In genomic region chr1:208200116-208200515, GRCh38 we compare ENCODE assay signal across 15 cellular contexts. TPM values are rescaled to one million over a fixed set of nuclear protein-coding genes. Genes with fewer than 3 reads are reported as not detected.
DNase-seq lines count a peak whose midpoint lies in the region; ATAC-seq and TF ChIP-seq lines count a peak whose summit lies in the region.
"Had no signal": no experiment of that assay in that cellular context is flagged by ENCODE, and none has a peak within 500 bp of the region (broad histone marks: within the 10 kb centered on the region; RNA-seq: fewer than 3 reads in every experiment).

No MANE protein-coding gene starts in this region.

- H3K4me3 ChIP-seq in breast epithelium (no peak overlapping the region), RWPE2 (ENCODE audit: severe bottlenecking) (no peak overlapping the region), mesenchymal stem cell (ENCODE audit: insufficient read depth in 1 of 2, low read depth in 1 of 2, low read length in 2 of 2) (no peak overlapping the region)
- H3K4me3 ChIP-seq: GM23338 had no signal

- no TSS peak for BruUV-seq in MCF 10A (replicated peaks; lab: Mats Ljungman, UMichigan)

- H3K36me3 ChIP-seq in breast epithelium (no peaks in the 10 kb centered on the region), RWPE2 (ENCODE audit: low read depth) (0 out of 2 replicates have a peak, but pooled peaks cover 9% of the 10 kb centered on the region), mesenchymal stem cell (ENCODE audit: control insufficient read depth in 1 of 2, insufficient read depth in 2 of 2, low read depth in 1 of 2, low read length in 2 of 2) (no peaks in the 10 kb centered on the region)

- H3K27ac Mint-ChIP-seq in MCF 10A (ENCODE audit: low read depth, unreplicated experiment) = peak overlapping the region; percentile 52
- H3K27ac Mint-ChIP-seq: B cell; CD4-positive, alpha-beta T cell; GM23338 had no signal

- POLR2A ChIA-PET in MCF 10A (lab: Yijun Ruan, JAX) (interaction anchor here (0.5 to 13.7 kb wide), 5 partner anchors 11 to 1699 kb away, joined by 3 to 219 read pairs (median 31); no protein-coding TSS in a partner anchor), GM10248 (lab: Yijun Ruan, JAX) (no interaction called here)

- H2BK5ac ChIP-seq in mesenchymal stem cell (ENCODE audit: low read depth, low read length, poor library complexity, severe bottlenecking) = no peak overlapping the region

- H3K27ac ChIP-seq in breast epithelium (no peak overlapping the region), RWPE2 (ENCODE audit: poor library complexity, severe bottlenecking) (peak overlapping the region; percentile 77), mesenchymal stem cell (ENCODE audit: low read length, poor library complexity, severe bottlenecking) (no peak overlapping the region)

- TF ChIP-seq CTCF in MCF 10A (IDR thresholded peaks at IDR 0.05; ENCODE audit: unreplicated experiment) (no peak), breast epithelium (IDR thresholded peaks at IDR 0.05) (no peak), RWPE2 (IDR thresholded peaks at IDR 0.05; ENCODE audit: poor library complexity, severe bottlenecking) (no peak), GM10248 (IDR thresholded peaks at IDR 0.05; ENCODE audit: control extremely low read depth, extremely low read depth, low read depth, missing control alignments) (no peak)

- H3K36me3 Mint-ChIP-seq in MCF 10A (ENCODE audit: insufficient read depth, unreplicated experiment) = peaks cover 10% of the 10 kb centered on the region

- H3K27me3 ChIP-seq in breast epithelium (no peaks in the 10 kb centered on the region), RWPE2 (ENCODE audit: insufficient read depth, poor library complexity, severe bottlenecking) (no peaks in the 10 kb centered on the region), mesenchymal stem cell (ENCODE audit: control insufficient read depth in 1 of 2, insufficient read depth in 1 of 2, low read length in 2 of 2) (no peaks in the 10 kb centered on the region)

- ATAC-seq in RWPE2 (ENCODE audit: low read depth) = no peak
- ATAC-seq: GM23338 had no signal

- H2BK12ac ChIP-seq in mesenchymal stem cell (ENCODE audit: low read length in 2 of 2) = peak overlapping the region in 1 of 2 experiments; percentile 47

- TF ChIP-seq POLR2A in breast epithelium (IDR thresholded peaks at IDR 0.05) = no peak

- intact Hi-C loops in MCF 10A (cut with micrococcal nuclease) = no loop called here
- intact Hi-C loops in breast epithelium (cut with DNase I; ENCODE audit: low total_unique reads) = no loop called here

- peak overlapping the region in 1 of 2 experiments; percentile 42 for H3K4ac ChIP-seq in mesenchymal stem cell (ENCODE audit: low read depth in 1 of 2, low read length in 2 of 2)

- no peaks in the 10 kb centered on the region for H3K27me3 Mint-ChIP-seq in MCF 10A (ENCODE audit: insufficient read depth, unreplicated experiment)
- H3K27me3 Mint-ChIP-seq: B cell; CD4-positive, alpha-beta T cell had no signal

- H2BK120ac ChIP-seq in mesenchymal stem cell (ENCODE audit: low read depth, low read length) = no peak overlapping the region

- H3K23ac ChIP-seq in mesenchymal stem cell (ENCODE audit: low read length in 2 of 2) = no peak overlapping the region

- no peaks in the 10 kb centered on the region for H3K9me3 Mint-ChIP-seq in MCF 10A (ENCODE audit: unreplicated experiment)
- H3K9me3 Mint-ChIP-seq: CD4-positive, alpha-beta T cell; GM23338 had no signal

- no peak overlapping the region for H3K14ac ChIP-seq in mesenchymal stem cell (ENCODE audit: low read length in 2 of 2)

- no peak overlapping the region for H2AFZ ChIP-seq in mesenchymal stem cell (ENCODE audit: low read depth, low read length)
- H2AFZ ChIP-seq: GM23338 had no signal

- DNase-seq in MCF 10A (ENCODE audit: unreplicated experiment) (no peak), breast epithelium (ENCODE audit: low spot score in 2 of 2) (no peak), RWPE2 (ENCODE audit: low spot score) (no peak), mesenchymal stem cell (no peak), GM10248 (ENCODE audit: extremely low spot score) (no peak), DMS79 treated with DMSO at 0.1 percent for 48 hours (lab: John Stamatoyannopoulos, UW) (no peak), NCI-H2171 (lab: John Stamatoyannopoulos, UW) (no peak)
- DNase-seq: 8988T; C1 segment of cervical spinal cord; CD4-positive, alpha-beta T cell; DMS79; EL; H7 had no signal

- H2AK5ac ChIP-seq in mesenchymal stem cell (ENCODE audit: low read length, severe bottlenecking) = peak overlapping the region; percentile 54

- CTCF ChIA-PET in MCF 10A (lab: Yijun Ruan, JAX) (interaction anchor here (0.6 to 47.3 kb wide), 6 partner anchors 15 to 1285 kb away, joined by 3 to 1037 read pairs (median 4); partner anchors contain the start of gene PLXNA2), GM10248 (lab: Yijun Ruan, JAX) (interaction anchor here (0.6 to 3.0 kb wide), 5 partner anchors 8 to 38 kb away, joined by 3 to 16 read pairs (median 3); no protein-coding TSS in a partner anchor)

- no peak overlapping the region for H4K8ac ChIP-seq in mesenchymal stem cell (ENCODE audit: low read length)

- WGBS in mesenchymal stem cell = 92% methylated on average over 2 of the region's 2 CpGs

- peaks cover 0 to 6% of the 10 kb centered on the region in 2 donors for H3K4me1 ChIP-seq in breast epithelium
- H3K4me1 ChIP-seq in RWPE2 (ENCODE audit: insufficient read depth, poor library complexity, severe bottlenecking) = peaks cover 36% of the 10 kb centered on the region
- peaks cover 13% of the 10 kb centered on the region for H3K4me1 ChIP-seq in mesenchymal stem cell (ENCODE audit: control insufficient read depth, insufficient read depth, low read depth, low read length)

- H3K9ac ChIP-seq in mesenchymal stem cell (ENCODE audit: low read length) = no peak overlapping the region

- H3K4me2 ChIP-seq in mesenchymal stem cell (ENCODE audit: low read length, poor library complexity, severe bottlenecking) = no peak overlapping the region
- H3K4me2 ChIP-seq: GM23338 had no signal

- no peak overlapping the region for H4K91ac ChIP-seq in mesenchymal stem cell (ENCODE audit: low read length)

- H3K4me3 Mint-ChIP-seq in MCF 10A (ENCODE audit: unreplicated experiment) = no peak overlapping the region
- H3K4me3 Mint-ChIP-seq: B cell; CD4-positive, alpha-beta T cell; GM23338 had no signal

- no peak overlapping the region for H3K18ac ChIP-seq in mesenchymal stem cell (ENCODE audit: low read depth in 1 of 2, low read length in 2 of 2)

- peaks cover 26% of the 10 kb centered on the region for H3K4me1 Mint-ChIP-seq in MCF 10A (ENCODE audit: insufficient read depth, unreplicated experiment)
- H3K4me1 Mint-ChIP-seq: B cell had no signal

- H3K79me1 ChIP-seq in mesenchymal stem cell (replicated peaks; ENCODE audit: low read length, poor library complexity, severe bottlenecking) = no peaks in the 10 kb centered on the region

- H3K9me3 ChIP-seq in breast epithelium (no peaks in the 10 kb centered on the region), RWPE2 (ENCODE audit: severe bottlenecking) (no peaks in the 10 kb centered on the region), mesenchymal stem cell (ENCODE audit: control insufficient read depth, low read length) (no peaks in the 10 kb centered on the region)

- no peak overlapping the region for H2BK15ac ChIP-seq in mesenchymal stem cell (ENCODE audit: low read depth, poor library complexity, severe bottlenecking)

RNA-seq across cellular contexts. Expression of gene PLXNA2, which starts 44.1 kb away (rescaled TPM):
- total RNA-seq in MCF 10A (2022) = 59.2 and 69.7 TPM in 2 replicates
- 10 to 100 TPM; 11.3 to 18.2 (median 11.5) TPM for total RNA-seq in breast epithelium
- polyA plus RNA-seq in mesenchymal stem cell (2013, experiment 1 of 2) = 4.6 TPM
- polyA plus RNA-seq in mesenchymal stem cell (2013, experiment 2 of 2) = 4.6 TPM
